In the genomic region with DNA sequence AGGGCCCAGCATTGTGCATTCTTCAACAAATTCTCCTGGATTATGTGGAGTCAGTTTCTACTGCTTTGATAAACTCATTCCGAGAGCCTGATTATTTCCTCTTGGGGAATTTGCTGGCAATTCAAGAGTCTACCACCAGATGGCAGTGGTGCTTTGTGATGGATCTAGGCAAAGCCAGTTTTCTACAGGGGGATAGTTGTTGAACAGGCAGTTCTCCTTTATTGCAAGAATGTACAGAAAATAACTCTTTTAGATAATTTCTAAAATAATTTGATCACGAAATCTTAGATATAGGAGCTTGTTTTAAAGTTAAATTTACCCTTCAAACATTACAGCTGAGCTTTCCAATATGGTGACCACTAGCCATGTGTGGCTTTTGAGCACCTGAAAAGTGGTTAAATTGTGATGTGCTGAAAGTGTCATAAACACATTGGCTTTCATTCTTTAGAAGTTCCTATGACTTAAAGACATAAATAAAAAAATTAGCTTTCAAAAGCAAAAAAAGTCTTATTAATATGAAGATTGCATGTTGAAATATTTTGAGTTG, we compare ENCODE assay signal across 9 cellular contexts.
A peak's percentile ranks its signal among the peaks of the same experiment; 100 is the strongest.
DNase-seq lines count a peak whose midpoint lies in the region; ATAC-seq lines count a peak whose summit lies in the region.
"Had no signal": no experiment of that assay in that cellular context is flagged by ENCODE, and none has a peak within 500 bp of the region (broad histone marks: within the 10 kb centered on the region; RNA-seq: fewer than 3 reads in every experiment).

No MANE protein-coding gene starts in this region.

- H3K27ac Mint-ChIP-seq in activated CD4-positive, alpha-beta T cell treated with anti-CD3 and anti-CD28 coated beads for 36 hours: no peak overlapping the region
- H3K27ac Mint-ChIP-seq: IgD-negative memory B cell had no signal

- H3K27me3 Mint-ChIP-seq in activated CD4-positive, alpha-beta T cell treated with anti-CD3 and anti-CD28 coated beads for 36 hours: no peaks in the 10 kb centered on the region
- H3K27me3 Mint-ChIP-seq: IgD-negative memory B cell had no signal

- peaks cover 5% of the 10 kb centered on the region for H3K4me1 Mint-ChIP-seq in activated CD4-positive, alpha-beta T cell treated with anti-CD3 and anti-CD28 coated beads for 36 hours
- H3K4me1 Mint-ChIP-seq: IgD-negative memory B cell had no signal

- no peaks in the 10 kb centered on the region for H3K36me3 Mint-ChIP-seq in activated CD4-positive, alpha-beta T cell treated with anti-CD3 and anti-CD28 coated beads for 36 hours (ENCODE audit: low read depth)

- peak; percentile 69 for ATAC-seq in activated CD4-positive, alpha-beta T cell treated with anti-CD3 and anti-CD28 coated beads for 36 hours
- no peak for ATAC-seq in stimulated activated naive CD8-positive, alpha-beta T cell treated with anti-CD3 and anti-CD28 coated beads, Interleukin-15, Interleukin-2, amounts not matched to agents 100 U/mL and 50 U/mL, for 24 hours

- POLR2A ChIA-PET in activated CD4-positive, alpha-beta T cell treated with anti-CD3 and anti-CD28 coated beads for 36 hours (lab: Charles Lee): no interaction called here

- intact Hi-C loops in activated CD4-positive, alpha-beta T cell treated with anti-CD3 and anti-CD28 coated beads for 36 hours (cut with DNase I, micrococcal nuclease): loop anchor here (1.0 to 5.0 kb wide), 7 partner anchors 88 to 750 kb away; no protein-coding TSS in a partner anchor

- no peak overlapping the region for H3K4me3 Mint-ChIP-seq in activated CD4-positive, alpha-beta T cell treated with anti-CD3 and anti-CD28 coated beads for 36 hours
- H3K4me3 Mint-ChIP-seq: IgD-negative memory B cell had no signal

- no peaks in the 10 kb centered on the region for H3K9me3 Mint-ChIP-seq in activated CD4-positive, alpha-beta T cell treated with anti-CD3 and anti-CD28 coated beads for 36 hours (ENCODE audit: low read depth)
- H3K9me3 Mint-ChIP-seq: IgD-negative memory B cell had no signal

- peak; percentile 70 for DNase-seq in AG20443 (ENCODE audit: low spot score)
- DNase-seq in GM19238 (ENCODE audit: insufficient read length, low spot score): peak; percentile 63
- DNase-seq in NCI-H345 (lab: John Stamatoyannopoulos, UW): peak; percentile 64
- peak; percentile 86 for DNase-seq in activated CD4-positive, alpha-beta T cell treated with anti-CD3 and anti-CD28 coated beads for 36 hours
- DNase-seq in dedifferentiated amniotic fluid mesenchymal stem cell (ENCODE audit: extremely low spot score): peak; percentile 50
- DNase-seq in myocyte (ENCODE audit: low read depth): peak; percentile 83
- DNase-seq in stimulated activated naive CD8-positive, alpha-beta T cell treated with anti-CD3 and anti-CD28 coated beads, Interleukin-15, Interleukin-2, amounts not matched to agents 100 U/mL and 50 U/mL, for 24 hours: peak; percentile 80
- no peak for DNase-seq in cerebellar nuclear complex (lab: John Stamatoyannopoulos, UW)

- CTCF ChIA-PET in activated CD4-positive, alpha-beta T cell treated with anti-CD3 and anti-CD28 coated beads for 36 hours (lab: Charles Lee): interaction anchor here (0.7 to 2.3 kb wide), 30 partner anchors 12 to 721 kb away, joined by 3 to 20 read pairs (median 4); no protein-coding TSS in a partner anchor

Comparison
In these comparisons a context has a peak if more than half of its experiments do, and no peak if none do; other contexts are left out.
1. DNase-seq: peak in AG20443 (single experiment), GM19238 (single experiment), NCI-H345 (single experiment), activated CD4-positive, alpha-beta T cell treated with anti-CD3 and anti-CD28 coated beads for 36 hours (single experiment), dedifferentiated amniotic fluid mesenchymal stem cell (single experiment), myocyte (single experiment) and stimulated activated naive CD8-positive, alpha-beta T cell treated with anti-CD3 and anti-CD28 coated beads, Interleukin-15, Interleukin-2, amounts not matched to agents 100 U/mL and 50 U/mL, for 24 hours (single experiment); none in cerebellar nuclear complex (0 of 2).